ENCODE assay signal across 2 cellular contexts in the genomic region with DNA sequence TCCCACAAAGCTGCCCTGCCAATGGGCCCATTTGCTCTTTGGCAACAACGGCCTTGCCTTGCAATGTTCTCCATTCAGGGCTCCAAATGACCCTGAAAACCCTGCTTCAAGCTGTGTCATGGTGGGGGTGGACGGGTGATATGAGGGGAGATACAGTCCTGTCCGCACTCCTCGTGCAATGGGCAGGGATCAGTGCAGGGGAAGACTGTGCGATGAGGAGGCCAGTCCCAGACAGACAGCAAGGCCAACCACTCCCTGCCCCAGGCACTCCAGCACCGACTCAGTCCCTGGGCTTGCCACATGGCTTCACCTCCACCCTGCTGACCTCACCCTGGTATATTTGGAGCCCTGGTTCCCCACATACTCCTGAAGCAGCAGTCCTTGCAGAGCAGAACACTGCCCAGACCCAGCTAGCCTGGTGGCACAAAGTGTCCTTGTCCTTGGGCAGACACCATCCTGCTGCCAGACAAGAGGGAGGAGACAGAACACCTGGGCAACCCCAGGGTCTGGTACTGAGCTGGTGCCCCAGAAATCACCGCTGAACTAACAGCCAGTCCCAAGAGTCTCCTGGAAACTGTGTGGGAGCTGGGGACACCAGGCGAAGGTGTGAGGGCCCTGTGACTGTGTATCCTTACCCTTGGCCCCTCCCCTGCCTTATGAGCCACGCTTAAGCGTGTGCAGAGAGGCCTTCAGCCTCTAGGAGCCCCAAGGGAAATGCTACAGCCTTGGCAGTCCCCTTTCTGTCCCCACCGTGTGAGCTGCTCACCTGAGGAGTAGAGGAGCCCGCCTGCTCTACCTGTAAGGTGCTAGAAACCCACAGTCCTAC.
TF ChIP-seq lines count a peak whose summit lies in the region.

No MANE protein-coding gene starts in this region.

TF ChIP-seq in GM12891, 5 proteins besides CTCF, POLR2A, EP300 and RAD21:
- TF ChIP-seq TAF1 (IDR thresholded peaks at IDR 0.05; ENCODE audit: low read depth, low read length) (no peak), SPI1 (IDR thresholded peaks at IDR 0.05; ENCODE audit: low read depth, low read length) (no peak), POLR2AphosphoS5 (IDR thresholded peaks at IDR 0.05; ENCODE audit: low read depth, low read length) (no peak), PAX5 (IDR thresholded peaks at IDR 0.05; ENCODE audit: insufficient read depth, low read length, severe bottlenecking) (no peak), POU2F2 (IDR thresholded peaks at IDR 0.05; ENCODE audit: low read depth, low read length) (no peak)

TF ChIP-seq in SK-N-SH, 30 proteins besides CTCF, POLR2A, EP300 and RAD21:
- no peak for TF ChIP-seq FOXJ3 (CRISPR knock-in tag; IDR thresholded peaks at IDR 0.05)
- no peak for TF ChIP-seq MEF2A (IDR thresholded peaks at IDR 0.05; ENCODE audit: borderline replicate concordance, low read depth)
- TF ChIP-seq, protein P1, sequence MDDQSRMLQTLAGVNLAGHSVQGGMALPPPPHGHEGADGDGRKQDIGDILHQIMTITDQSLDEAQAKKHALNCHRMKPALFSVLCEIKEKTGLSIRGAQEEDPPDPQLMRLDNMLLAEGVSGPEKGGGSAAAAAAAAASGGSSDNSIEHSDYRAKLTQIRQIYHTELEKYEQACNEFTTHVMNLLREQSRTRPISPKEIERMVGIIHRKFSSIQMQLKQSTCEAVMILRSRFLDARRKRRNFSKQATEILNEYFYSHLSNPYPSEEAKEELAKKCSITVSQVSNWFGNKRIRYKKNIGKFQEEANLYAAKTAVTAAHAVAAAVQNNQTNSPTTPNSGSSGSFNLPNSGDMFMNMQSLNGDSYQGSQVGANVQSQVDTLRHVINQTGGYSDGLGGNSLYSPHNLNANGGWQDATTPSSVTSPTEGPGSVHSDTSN (IDR thresholded peaks at IDR 0.05) = no peak
- no peak for TF ChIP-seq JUND (IDR thresholded peaks at IDR 0.05)
- no peak for TF ChIP-seq MXI1 (IDR thresholded peaks at IDR 0.05; ENCODE audit: low read depth, low read length)
- TF ChIP-seq SIN3A (IDR thresholded peaks at IDR 0.05; ENCODE audit: borderline replicate concordance, low read depth, low read length) = no peak
- TF ChIP-seq ELF1 (IDR thresholded peaks at IDR 0.05) = no peak
- no peak for TF ChIP-seq FOXM1 (IDR thresholded peaks at IDR 0.05; ENCODE audit: low read depth)
- no peak for TF ChIP-seq CHD2 (IDR thresholded peaks at IDR 0.05; ENCODE audit: low read length, partially characterized antibody)
- TF ChIP-seq RFX5 (IDR thresholded peaks at IDR 0.05; ENCODE audit: low read length) = no peak
- TF ChIP-seq RXRA (IDR thresholded peaks at IDR 0.05; ENCODE audit: borderline replicate concordance, low read depth) = no peak
- TF ChIP-seq SMC3 (IDR thresholded peaks at IDR 0.05; ENCODE audit: low read depth, low read length) = no peak
- TF ChIP-seq, protein P2, sequence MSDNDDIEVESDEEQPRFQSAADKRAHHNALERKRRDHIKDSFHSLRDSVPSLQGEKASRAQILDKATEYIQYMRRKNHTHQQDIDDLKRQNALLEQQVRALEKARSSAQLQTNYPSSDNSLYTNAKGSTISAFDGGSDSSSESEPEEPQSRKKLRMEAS (IDR thresholded peaks at IDR 0.05; ENCODE audit: low read depth) = no peak
